In the genomic region with DNA sequence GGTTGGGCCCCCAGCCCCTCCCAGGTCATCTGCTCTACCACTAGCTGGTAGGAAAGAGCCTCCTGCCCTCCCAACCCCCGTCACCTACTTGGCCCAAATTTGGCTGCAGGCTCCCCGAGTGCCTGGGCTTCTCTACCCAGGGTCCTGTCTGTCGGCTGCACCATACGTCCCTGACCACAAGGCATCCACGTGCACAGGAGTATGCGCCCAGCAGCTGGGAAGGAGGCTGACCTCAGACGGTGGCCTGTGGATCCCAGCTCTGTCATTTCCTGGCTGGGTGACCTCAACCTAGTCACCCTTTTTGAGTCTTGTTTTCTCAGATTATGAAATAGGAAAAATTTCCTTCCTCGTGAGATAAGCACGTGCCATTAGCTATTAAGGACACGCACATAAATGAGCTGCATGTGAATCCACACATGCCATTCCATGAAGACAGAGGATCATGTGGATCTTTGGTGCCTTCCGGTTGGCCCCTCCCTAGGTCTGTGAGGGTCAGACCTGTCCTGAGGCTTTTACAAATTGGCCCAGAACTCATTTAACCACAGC, we compare ENCODE assay signal across 1 cellular context.
TF ChIP-seq lines count a peak whose summit lies in the region.

No MANE protein-coding gene starts in this region.

TF ChIP-seq in K562, 482 proteins besides CTCF, POLR2A, EP300 and RAD21 (continued from another document and continues in another):
- TF ChIP-seq PTRF (tag; IDR thresholded peaks at IDR 0.05) (no peak), ZNF174 (CRISPR knock-in tag; IDR thresholded peaks at IDR 0.05) (no peak), MYC (IDR thresholded peaks at IDR 0.05; ENCODE audit: low read depth, low read length) (0 out of 2 replicates have a peak, but pooled peaks have one; percentile 34), MYC (CRISPR knock-in tag; IDR thresholded peaks at IDR 0.05; ENCODE audit: borderline replicate concordance, low read depth) (no peak), HNRNPH1 (optimal IDR thresholded peaks at IDR 0.05; ENCODE audit: low read depth, low read length) (no peak), ZC3H4 (CRISPR knock-in tag; IDR thresholded peaks at IDR 0.05; ENCODE audit: borderline replicate concordance) (no peak), SRSF9 (IDR thresholded peaks at IDR 0.05; ENCODE audit: borderline replicate concordance, low read depth, low read length) (no peak), SRSF7 (optimal IDR thresholded peaks at IDR 0.05; ENCODE audit: low read depth, low read length) (no peak), ZC3H8 (IDR thresholded peaks at IDR 0.05) (no peak), RB1 (IDR thresholded peaks at IDR 0.05; ENCODE audit: low read depth) (no peak), MED1 (CRISPR knock-in tag; IDR thresholded peaks at IDR 0.05; ENCODE audit: borderline replicate concordance) (no peak), RBM15 (IDR thresholded peaks at IDR 0.05; ENCODE audit: insufficient read depth, low read length) (no peak), HNRNPK (IDR thresholded peaks at IDR 0.05; ENCODE audit: low read depth, low read length, poor library complexity, severe bottlenecking) (no peak), TEAD1 (CRISPR knock-in tag; IDR thresholded peaks at IDR 0.05) (no peak), NFATC3 (IDR thresholded peaks at IDR 0.05) (no peak), SUPT5H (IDR thresholded peaks at IDR 0.05) (no peak), NFIC (IDR thresholded peaks at IDR 0.05) (no peak), ZFP1 (CRISPR knock-in tag; IDR thresholded peaks at IDR 0.05) (no peak), L3MBTL2 (IDR thresholded peaks at IDR 0.05) (peak; percentile 63), ZNF253 (CRISPR knock-in tag; conservative IDR thresholded peaks at IDR 0.05) (no peak), SMARCB1 (IDR thresholded peaks at IDR 0.05; ENCODE audit: insufficient read length, low read depth) (no peak), SNIP1 (IDR thresholded peaks at IDR 0.05; ENCODE audit: low read depth) (no peak), FOXJ2 (tag; IDR thresholded peaks at IDR 0.05) (no peak), MAFG (tag; conservative IDR thresholded peaks at IDR 0.05) (no peak), ZC3H11A (IDR thresholded peaks at IDR 0.05; ENCODE audit: low read depth, low read length) (no peak)
- TF ChIP-seq, protein P1, sequence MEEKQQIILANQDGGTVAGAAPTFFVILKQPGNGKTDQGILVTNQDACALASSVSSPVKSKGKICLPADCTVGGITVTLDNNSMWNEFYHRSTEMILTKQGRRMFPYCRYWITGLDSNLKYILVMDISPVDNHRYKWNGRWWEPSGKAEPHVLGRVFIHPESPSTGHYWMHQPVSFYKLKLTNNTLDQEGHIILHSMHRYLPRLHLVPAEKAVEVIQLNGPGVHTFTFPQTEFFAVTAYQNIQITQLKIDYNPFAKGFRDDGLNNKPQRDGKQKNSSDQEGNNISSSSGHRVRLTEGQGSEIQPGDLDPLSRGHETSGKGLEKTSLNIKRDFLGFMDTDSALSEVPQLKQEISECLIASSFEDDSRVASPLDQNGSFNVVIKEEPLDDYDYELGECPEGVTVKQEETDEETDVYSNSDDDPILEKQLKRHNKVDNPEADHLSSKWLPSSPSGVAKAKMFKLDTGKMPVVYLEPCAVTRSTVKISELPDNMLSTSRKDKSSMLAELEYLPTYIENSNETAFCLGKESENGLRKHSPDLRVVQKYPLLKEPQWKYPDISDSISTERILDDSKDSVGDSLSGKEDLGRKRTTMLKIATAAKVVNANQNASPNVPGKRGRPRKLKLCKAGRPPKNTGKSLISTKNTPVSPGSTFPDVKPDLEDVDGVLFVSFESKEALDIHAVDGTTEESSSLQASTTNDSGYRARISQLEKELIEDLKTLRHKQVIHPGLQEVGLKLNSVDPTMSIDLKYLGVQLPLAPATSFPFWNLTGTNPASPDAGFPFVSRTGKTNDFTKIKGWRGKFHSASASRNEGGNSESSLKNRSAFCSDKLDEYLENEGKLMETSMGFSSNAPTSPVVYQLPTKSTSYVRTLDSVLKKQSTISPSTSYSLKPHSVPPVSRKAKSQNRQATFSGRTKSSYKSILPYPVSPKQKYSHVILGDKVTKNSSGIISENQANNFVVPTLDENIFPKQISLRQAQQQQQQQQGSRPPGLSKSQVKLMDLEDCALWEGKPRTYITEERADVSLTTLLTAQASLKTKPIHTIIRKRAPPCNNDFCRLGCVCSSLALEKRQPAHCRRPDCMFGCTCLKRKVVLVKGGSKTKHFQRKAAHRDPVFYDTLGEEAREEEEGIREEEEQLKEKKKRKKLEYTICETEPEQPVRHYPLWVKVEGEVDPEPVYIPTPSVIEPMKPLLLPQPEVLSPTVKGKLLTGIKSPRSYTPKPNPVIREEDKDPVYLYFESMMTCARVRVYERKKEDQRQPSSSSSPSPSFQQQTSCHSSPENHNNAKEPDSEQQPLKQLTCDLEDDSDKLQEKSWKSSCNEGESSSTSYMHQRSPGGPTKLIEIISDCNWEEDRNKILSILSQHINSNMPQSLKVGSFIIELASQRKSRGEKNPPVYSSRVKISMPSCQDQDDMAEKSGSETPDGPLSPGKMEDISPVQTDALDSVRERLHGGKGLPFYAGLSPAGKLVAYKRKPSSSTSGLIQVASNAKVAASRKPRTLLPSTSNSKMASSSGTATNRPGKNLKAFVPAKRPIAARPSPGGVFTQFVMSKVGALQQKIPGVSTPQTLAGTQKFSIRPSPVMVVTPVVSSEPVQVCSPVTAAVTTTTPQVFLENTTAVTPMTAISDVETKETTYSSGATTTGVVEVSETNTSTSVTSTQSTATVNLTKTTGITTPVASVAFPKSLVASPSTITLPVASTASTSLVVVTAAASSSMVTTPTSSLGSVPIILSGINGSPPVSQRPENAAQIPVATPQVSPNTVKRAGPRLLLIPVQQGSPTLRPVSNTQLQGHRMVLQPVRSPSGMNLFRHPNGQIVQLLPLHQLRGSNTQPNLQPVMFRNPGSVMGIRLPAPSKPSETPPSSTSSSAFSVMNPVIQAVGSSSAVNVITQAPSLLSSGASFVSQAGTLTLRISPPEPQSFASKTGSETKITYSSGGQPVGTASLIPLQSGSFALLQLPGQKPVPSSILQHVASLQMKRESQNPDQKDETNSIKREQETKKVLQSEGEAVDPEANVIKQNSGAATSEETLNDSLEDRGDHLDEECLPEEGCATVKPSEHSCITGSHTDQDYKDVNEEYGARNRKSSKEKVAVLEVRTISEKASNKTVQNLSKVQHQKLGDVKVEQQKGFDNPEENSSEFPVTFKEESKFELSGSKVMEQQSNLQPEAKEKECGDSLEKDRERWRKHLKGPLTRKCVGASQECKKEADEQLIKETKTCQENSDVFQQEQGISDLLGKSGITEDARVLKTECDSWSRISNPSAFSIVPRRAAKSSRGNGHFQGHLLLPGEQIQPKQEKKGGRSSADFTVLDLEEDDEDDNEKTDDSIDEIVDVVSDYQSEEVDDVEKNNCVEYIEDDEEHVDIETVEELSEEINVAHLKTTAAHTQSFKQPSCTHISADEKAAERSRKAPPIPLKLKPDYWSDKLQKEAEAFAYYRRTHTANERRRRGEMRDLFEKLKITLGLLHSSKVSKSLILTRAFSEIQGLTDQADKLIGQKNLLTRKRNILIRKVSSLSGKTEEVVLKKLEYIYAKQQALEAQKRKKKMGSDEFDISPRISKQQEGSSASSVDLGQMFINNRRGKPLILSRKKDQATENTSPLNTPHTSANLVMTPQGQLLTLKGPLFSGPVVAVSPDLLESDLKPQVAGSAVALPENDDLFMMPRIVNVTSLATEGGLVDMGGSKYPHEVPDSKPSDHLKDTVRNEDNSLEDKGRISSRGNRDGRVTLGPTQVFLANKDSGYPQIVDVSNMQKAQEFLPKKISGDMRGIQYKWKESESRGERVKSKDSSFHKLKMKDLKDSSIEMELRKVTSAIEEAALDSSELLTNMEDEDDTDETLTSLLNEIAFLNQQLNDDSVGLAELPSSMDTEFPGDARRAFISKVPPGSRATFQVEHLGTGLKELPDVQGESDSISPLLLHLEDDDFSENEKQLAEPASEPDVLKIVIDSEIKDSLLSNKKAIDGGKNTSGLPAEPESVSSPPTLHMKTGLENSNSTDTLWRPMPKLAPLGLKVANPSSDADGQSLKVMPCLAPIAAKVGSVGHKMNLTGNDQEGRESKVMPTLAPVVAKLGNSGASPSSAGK (IDR thresholded peaks at IDR 0.05): peak; percentile 76
- TF ChIP-seq, protein P2, sequence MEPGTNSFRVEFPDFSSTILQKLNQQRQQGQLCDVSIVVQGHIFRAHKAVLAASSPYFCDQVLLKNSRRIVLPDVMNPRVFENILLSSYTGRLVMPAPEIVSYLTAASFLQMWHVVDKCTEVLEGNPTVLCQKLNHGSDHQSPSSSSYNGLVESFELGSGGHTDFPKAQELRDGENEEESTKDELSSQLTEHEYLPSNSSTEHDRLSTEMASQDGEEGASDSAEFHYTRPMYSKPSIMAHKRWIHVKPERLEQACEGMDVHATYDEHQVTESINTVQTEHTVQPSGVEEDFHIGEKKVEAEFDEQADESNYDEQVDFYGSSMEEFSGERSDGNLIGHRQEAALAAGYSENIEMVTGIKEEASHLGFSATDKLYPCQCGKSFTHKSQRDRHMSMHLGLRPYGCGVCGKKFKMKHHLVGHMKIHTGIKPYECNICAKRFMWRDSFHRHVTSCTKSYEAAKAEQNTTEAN (CRISPR knock-in tag; IDR thresholded peaks at IDR 0.05): no peak
- TF ChIP-seq, protein P3, sequence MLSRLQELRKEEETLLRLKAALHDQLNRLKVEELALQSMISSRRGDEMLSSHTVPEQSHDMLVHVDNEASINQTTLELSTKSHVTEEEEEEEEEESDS (CRISPR knock-in tag; IDR thresholded peaks at IDR 0.05): no peak
- TF ChIP-seq, protein P4, sequence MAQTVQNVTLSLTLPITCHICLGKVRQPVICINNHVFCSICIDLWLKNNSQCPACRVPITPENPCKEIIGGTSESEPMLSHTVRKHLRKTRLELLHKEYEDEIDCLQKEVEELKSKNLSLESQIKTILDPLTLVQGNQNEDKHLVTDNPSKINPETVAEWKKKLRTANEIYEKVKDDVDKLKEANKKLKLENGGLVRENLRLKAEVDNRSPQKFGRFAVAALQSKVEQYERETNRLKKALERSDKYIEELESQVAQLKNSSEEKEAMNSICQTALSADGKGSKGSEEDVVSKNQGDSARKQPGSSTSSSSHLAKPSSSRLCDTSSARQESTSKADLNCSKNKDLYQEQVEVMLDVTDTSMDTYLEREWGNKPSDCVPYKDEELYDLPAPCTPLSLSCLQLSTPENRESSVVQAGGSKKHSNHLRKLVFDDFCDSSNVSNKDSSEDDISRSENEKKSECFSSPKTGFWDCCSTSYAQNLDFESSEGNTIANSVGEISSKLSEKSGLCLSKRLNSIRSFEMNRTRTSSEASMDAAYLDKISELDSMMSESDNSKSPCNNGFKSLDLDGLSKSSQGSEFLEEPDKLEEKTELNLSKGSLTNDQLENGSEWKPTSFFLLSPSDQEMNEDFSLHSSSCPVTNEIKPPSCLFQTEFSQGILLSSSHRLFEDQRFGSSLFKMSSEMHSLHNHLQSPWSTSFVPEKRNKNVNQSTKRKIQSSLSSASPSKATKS (CRISPR knock-in tag; IDR thresholded peaks at IDR 0.05): no peak
- TF ChIP-seq, protein P5, sequence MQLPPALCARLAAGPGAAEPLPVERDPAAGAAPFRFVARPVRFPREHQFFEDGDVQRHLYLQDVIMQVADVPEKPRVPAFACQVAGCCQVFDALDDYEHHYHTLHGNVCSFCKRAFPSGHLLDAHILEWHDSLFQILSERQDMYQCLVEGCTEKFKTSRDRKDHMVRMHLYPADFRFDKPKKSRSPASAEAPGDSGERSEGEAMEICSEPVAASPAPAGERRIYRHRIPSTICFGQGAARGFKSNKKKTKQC (CRISPR knock-in tag; IDR thresholded peaks at IDR 0.05): no peak
- TF ChIP-seq, protein P6, sequence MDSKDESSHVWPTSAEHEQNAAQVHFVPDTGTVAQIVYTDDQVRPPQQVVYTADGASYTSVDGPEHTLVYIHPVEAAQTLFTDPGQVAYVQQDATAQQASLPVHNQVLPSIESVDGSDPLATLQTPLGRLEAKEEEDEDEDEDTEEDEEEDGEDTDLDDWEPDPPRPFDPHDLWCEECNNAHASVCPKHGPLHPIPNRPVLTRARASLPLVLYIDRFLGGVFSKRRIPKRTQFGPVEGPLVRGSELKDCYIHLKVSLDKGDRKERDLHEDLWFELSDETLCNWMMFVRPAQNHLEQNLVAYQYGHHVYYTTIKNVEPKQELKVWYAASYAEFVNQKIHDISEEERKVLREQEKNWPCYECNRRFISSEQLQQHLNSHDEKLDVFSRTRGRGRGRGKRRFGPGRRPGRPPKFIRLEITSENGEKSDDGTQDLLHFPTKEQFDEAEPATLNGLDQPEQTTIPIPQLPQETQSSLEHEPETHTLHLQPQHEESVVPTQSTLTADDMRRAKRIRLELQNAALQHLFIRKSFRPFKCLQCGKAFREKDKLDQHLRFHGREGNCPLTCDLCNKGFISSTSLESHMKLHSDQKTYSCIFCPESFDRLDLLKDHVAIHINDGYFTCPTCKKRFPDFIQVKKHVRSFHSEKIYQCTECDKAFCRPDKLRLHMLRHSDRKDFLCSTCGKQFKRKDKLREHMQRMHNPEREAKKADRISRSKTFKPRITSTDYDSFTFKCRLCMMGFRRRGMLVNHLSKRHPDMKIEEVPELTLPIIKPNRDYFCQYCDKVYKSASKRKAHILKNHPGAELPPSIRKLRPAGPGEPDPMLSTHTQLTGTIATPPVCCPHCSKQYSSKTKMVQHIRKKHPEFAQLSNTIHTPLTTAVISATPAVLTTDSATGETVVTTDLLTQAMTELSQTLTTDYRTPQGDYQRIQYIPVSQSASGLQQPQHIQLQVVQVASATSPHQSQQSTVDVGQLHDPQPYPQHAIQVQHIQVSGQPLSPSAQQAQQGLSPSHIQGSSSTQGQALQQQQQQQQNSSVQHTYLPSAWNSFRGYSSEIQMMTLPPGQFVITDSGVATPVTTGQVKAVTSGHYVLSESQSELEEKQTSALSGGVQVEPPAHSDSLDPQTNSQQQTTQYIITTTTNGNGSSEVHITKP (IDR thresholded peaks at IDR 0.05; ENCODE audit: partially characterized antibody): no peak
- TF ChIP-seq, protein P7, sequence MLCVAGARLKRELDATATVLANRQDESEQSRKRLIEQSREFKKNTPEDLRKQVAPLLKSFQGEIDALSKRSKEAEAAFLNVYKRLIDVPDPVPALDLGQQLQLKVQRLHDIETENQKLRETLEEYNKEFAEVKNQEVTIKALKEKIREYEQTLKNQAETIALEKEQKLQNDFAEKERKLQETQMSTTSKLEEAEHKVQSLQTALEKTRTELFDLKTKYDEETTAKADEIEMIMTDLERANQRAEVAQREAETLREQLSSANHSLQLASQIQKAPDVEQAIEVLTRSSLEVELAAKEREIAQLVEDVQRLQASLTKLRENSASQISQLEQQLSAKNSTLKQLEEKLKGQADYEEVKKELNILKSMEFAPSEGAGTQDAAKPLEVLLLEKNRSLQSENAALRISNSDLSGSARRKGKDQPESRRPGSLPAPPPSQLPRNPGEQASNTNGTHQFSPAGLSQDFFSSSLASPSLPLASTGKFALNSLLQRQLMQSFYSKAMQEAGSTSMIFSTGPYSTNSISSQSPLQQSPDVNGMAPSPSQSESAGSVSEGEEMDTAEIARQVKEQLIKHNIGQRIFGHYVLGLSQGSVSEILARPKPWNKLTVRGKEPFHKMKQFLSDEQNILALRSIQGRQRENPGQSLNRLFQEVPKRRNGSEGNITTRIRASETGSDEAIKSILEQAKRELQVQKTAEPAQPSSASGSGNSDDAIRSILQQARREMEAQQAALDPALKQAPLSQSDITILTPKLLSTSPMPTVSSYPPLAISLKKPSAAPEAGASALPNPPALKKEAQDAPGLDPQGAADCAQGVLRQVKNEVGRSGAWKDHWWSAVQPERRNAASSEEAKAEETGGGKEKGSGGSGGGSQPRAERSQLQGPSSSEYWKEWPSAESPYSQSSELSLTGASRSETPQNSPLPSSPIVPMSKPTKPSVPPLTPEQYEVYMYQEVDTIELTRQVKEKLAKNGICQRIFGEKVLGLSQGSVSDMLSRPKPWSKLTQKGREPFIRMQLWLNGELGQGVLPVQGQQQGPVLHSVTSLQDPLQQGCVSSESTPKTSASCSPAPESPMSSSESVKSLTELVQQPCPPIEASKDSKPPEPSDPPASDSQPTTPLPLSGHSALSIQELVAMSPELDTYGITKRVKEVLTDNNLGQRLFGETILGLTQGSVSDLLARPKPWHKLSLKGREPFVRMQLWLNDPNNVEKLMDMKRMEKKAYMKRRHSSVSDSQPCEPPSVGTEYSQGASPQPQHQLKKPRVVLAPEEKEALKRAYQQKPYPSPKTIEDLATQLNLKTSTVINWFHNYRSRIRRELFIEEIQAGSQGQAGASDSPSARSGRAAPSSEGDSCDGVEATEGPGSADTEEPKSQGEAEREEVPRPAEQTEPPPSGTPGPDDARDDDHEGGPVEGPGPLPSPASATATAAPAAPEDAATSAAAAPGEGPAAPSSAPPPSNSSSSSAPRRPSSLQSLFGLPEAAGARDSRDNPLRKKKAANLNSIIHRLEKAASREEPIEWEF (CRISPR knock-in tag; IDR thresholded peaks at IDR 0.05): no peak
